Comparison of ENCODE assay signal across 12 cellular contexts in genomic region chr15:100663066-100663465, GRCh38.
A peak's percentile ranks its signal among the peaks of the same experiment; 100 is the strongest.
DNase-seq lines count a peak whose midpoint lies in the region; ATAC-seq and TF ChIP-seq lines count a peak whose summit lies in the region.
"Had no signal": no experiment of that assay in that cellular context is flagged by ENCODE, and none has a peak within 500 bp of the region (broad histone marks: within the 10 kb centered on the region; RNA-seq: fewer than 3 reads in every experiment).

No MANE protein-coding gene starts in this region.

- H3K27me3 Mint-ChIP-seq in HFFc6 (ENCODE audit: insufficient read depth): peaks cover 12% of the 10 kb centered on the region

- no peaks in the 10 kb centered on the region for H4K20me1 ChIP-seq in SK-N-SH (ENCODE audit: insufficient read depth)

- no peaks in the 10 kb centered on the region for H3K36me3 Mint-ChIP-seq in HFFc6 (ENCODE audit: low read depth)

- H3K27ac ChIP-seq in SK-N-SH (ENCODE audit: low read depth in 2 of 2, low read length in 1 of 2) (no peak overlapping the region; a peak in 1 of 4 replicates), mesenchymal stem cell (ENCODE audit: low read length, poor library complexity, severe bottlenecking) (no peak overlapping the region)
- H3K27ac ChIP-seq: colonic mucosa, PC-9 had no signal

- H3K4me1 Mint-ChIP-seq in HFFc6 (ENCODE audit: low read depth): peaks cover 21% of the 10 kb centered on the region

- ATAC-seq in HG02759 (IDR thresholded peaks at IDR 0.05; ENCODE audit: unreplicated experiment) (no peak), HG03045 (IDR thresholded peaks at IDR 0.05; ENCODE audit: unreplicated experiment) (no peak)
- ATAC-seq: left colon had no signal

- no peak overlapping the region for H2BK15ac ChIP-seq in mesenchymal stem cell (ENCODE audit: low read depth, poor library complexity, severe bottlenecking)

- H3K79me2 ChIP-seq in SK-N-SH (ENCODE audit: insufficient read depth): no peaks in the 10 kb centered on the region

- no peak overlapping the region for H2BK5ac ChIP-seq in mesenchymal stem cell (ENCODE audit: low read depth, low read length, poor library complexity, severe bottlenecking)

- H3K4ac ChIP-seq in mesenchymal stem cell (ENCODE audit: low read depth in 1 of 2, low read length in 2 of 2): no peak overlapping the region

- no peaks in the 10 kb centered on the region for H3F3A ChIP-seq in SK-N-SH (replicated peaks; ENCODE audit: insufficient read depth)

- no peak overlapping the region for H4K8ac ChIP-seq in mesenchymal stem cell (ENCODE audit: low read length)

- H3K36me3 ChIP-seq in BE2C (no peaks in the 10 kb centered on the region), SK-N-SH (replicated peaks in 1 of 2; ENCODE audit: control insufficient read depth in 1 of 2, insufficient read depth in 2 of 2, low read length in 1 of 2) (no peaks in the 10 kb centered on the region), mesenchymal stem cell (ENCODE audit: control insufficient read depth in 1 of 2, insufficient read depth in 2 of 2, low read depth in 1 of 2, low read length in 2 of 2) (no peaks in the 10 kb centered on the region)
- H3K36me3 ChIP-seq: colonic mucosa had no signal

- H3K9ac ChIP-seq in SK-N-SH (no peak overlapping the region), mesenchymal stem cell (ENCODE audit: low read length) (no peak overlapping the region)

- H3K4me1 ChIP-seq in BE2C (no peaks in the 10 kb centered on the region), SK-N-SH (ENCODE audit: control insufficient read depth in 1 of 2, insufficient read depth in 2 of 2, low read depth in 1 of 2, low read length in 1 of 2) (peaks cover 0 to 21% of the 10 kb centered on the region in 2 experiments; a peak in 2 of 4 replicates), mesenchymal stem cell (ENCODE audit: control insufficient read depth, insufficient read depth, low read depth, low read length) (peaks cover 1% of the 10 kb centered on the region)
- H3K4me1 ChIP-seq: colonic mucosa had no signal

- no peaks in the 10 kb centered on the region for H3K27me3 ChIP-seq in BE2C
- H3K27me3 ChIP-seq in SK-N-SH (ENCODE audit: insufficient read depth): no peaks in the 10 kb centered on the region
- H3K27me3 ChIP-seq in mesenchymal stem cell (ENCODE audit: control insufficient read depth in 1 of 2, insufficient read depth in 1 of 2, low read length in 2 of 2): no peaks in the 10 kb centered on the region
- H3K27me3 ChIP-seq: colonic mucosa had no signal

- H3K18ac ChIP-seq in mesenchymal stem cell (ENCODE audit: low read depth in 1 of 2, low read length in 2 of 2): no peak overlapping the region

- CTCF ChIA-PET in SK-N-SH (lab: Yijun Ruan, JAX): interaction anchor here (0.8 to 1.2 kb wide), 3 partner anchors 9 to 16 kb away, joined by 4 to 5 read pairs (median 4); no protein-coding TSS in a partner anchor

- H3K9me3 ChIP-seq in BE2C (no peaks in the 10 kb centered on the region), SK-N-SH (no peaks in the 10 kb centered on the region), mesenchymal stem cell (ENCODE audit: control insufficient read depth, low read length) (no peaks in the 10 kb centered on the region)
- H3K9me3 ChIP-seq: colonic mucosa had no signal

- no peak overlapping the region for H3K4me3 ChIP-seq in BE2C (ENCODE audit: low read depth, low read length)
- H3K4me3 ChIP-seq in SK-N-SH (ENCODE audit: low read depth in 2 of 2, low read length in 1 of 2): no peak overlapping the region
- no peak overlapping the region for H3K4me3 ChIP-seq in mesenchymal stem cell (ENCODE audit: insufficient read depth in 1 of 2, low read depth in 1 of 2, low read length in 2 of 2)
- H3K4me3 ChIP-seq: colonic mucosa, PC-9 had no signal

- H2AFZ ChIP-seq in SK-N-SH (ENCODE audit: low read depth) (no peak overlapping the region), mesenchymal stem cell (ENCODE audit: low read depth, low read length) (no peak overlapping the region)
- H2AFZ ChIP-seq: PC-9 had no signal

- POLR2A ChIA-PET in SK-N-SH (lab: Yijun Ruan, JAX): no interaction called here

- no peak for TF ChIP-seq EP300 in SK-N-SH (IDR thresholded peaks at IDR 0.05; ENCODE audit: borderline replicate concordance in 1 of 2, low read depth in 1 of 2, low read length in 1 of 2)

- peak; percentile 15; the same call in 1 of the 2 replicates for TF ChIP-seq RAD21 in SK-N-SH (IDR thresholded peaks at IDR 0.05; ENCODE audit: low read length)

- no peaks in the 10 kb centered on the region for H3K9me2 ChIP-seq in SK-N-SH

- no peak overlapping the region for H2BK120ac ChIP-seq in mesenchymal stem cell (ENCODE audit: low read depth, low read length)

- no peak overlapping the region for H3K27ac Mint-ChIP-seq in HFFc6
- H3K27ac Mint-ChIP-seq: stimulated activated naive CD8-positive, alpha-beta T cell treated with anti-CD3 and anti-CD28 coated beads, Interleukin-15, Interleukin-2, amounts not matched to agents 100 ng/mL and 50 ng/mL, for 24 hours had no signal

- no peak overlapping the region for H2BK12ac ChIP-seq in mesenchymal stem cell (ENCODE audit: low read length in 2 of 2)

- no peak overlapping the region for H3K14ac ChIP-seq in mesenchymal stem cell (ENCODE audit: low read length in 2 of 2)

- DNase-seq in BE2C (peak; percentile 34), HFFc6 (no peak), SK-N-SH (peak; percentile 64), iPS DF 4.7 (ENCODE audit: extremely low read depth, low spot score) (peak; percentile 11), mesenchymal stem cell (no peak), NCI-H128 (lab: John Stamatoyannopoulos, UW; ENCODE audit: unreplicated experiment) (no peak)
- DNase-seq: colonic mucosa, left colon, PC-9 had no signal

- H3K4me2 ChIP-seq in SK-N-SH (no peak overlapping the region), mesenchymal stem cell (ENCODE audit: low read length, poor library complexity, severe bottlenecking) (no peak overlapping the region)
- H3K4me2 ChIP-seq: PC-9 had no signal

- H3K4me3 Mint-ChIP-seq in HFFc6: no peak overlapping the region
- H3K4me3 Mint-ChIP-seq: stimulated activated naive CD8-positive, alpha-beta T cell treated with anti-CD3 and anti-CD28 coated beads, Interleukin-15, Interleukin-2, amounts not matched to agents 100 ng/mL and 50 ng/mL, for 24 hours had no signal

- no peaks in the 10 kb centered on the region for H3K9me3 Mint-ChIP-seq in HFFc6
- H3K9me3 Mint-ChIP-seq: stimulated activated naive CD8-positive, alpha-beta T cell treated with anti-CD3 and anti-CD28 coated beads, Interleukin-15, Interleukin-2, amounts not matched to agents 100 ng/mL and 50 ng/mL, for 24 hours had no signal

- 79% methylated on average over 6 of the region's 6 CpGs for WGBS in SK-N-SH (ENCODE audit: low lambda C conversion rate)
- 66% methylated on average over 5 of the region's 6 CpGs for WGBS in mesenchymal stem cell

- TF ChIP-seq CTCF in BE2C (IDR thresholded peaks at IDR 0.05; ENCODE audit: low read depth, low read length) (peak; percentile 47), HFFc6 (IDR thresholded peaks at IDR 0.05) (peak; percentile 39; the same call in 1 of the 2 replicates), SK-N-SH (IDR thresholded peaks at IDR 0.05) (no peak; the same call in 1 of the 2 replicates)

- H3K23ac ChIP-seq in mesenchymal stem cell (ENCODE audit: low read length in 2 of 2): no peak overlapping the region

- H4K91ac ChIP-seq in mesenchymal stem cell (ENCODE audit: low read length): no peak overlapping the region

- H3K79me1 ChIP-seq in mesenchymal stem cell (replicated peaks; ENCODE audit: low read length, poor library complexity, severe bottlenecking): no peaks in the 10 kb centered on the region

- H2AK5ac ChIP-seq in mesenchymal stem cell (ENCODE audit: low read length, severe bottlenecking): no peak overlapping the region

TF ChIP-seq in SK-N-SH, 30 proteins besides CTCF, POLR2A, EP300 and RAD21:
- TF ChIP-seq SMC3 (IDR thresholded peaks at IDR 0.05; ENCODE audit: low read depth, low read length) (peak; percentile 29; the same call in 1 of the 2 replicates), MEF2A (IDR thresholded peaks at IDR 0.05; ENCODE audit: borderline replicate concordance, low read depth) (no peak)

Comparison
In these comparisons a context has a peak if more than half of its experiments do, and no peak if none do; other contexts are left out.
1. DNase-seq: peak in BE2C (single experiment), SK-N-SH (single experiment) and iPS DF 4.7 (single experiment); none in HFFc6 (single experiment), mesenchymal stem cell (single experiment) and NCI-H128 (single experiment).